Comparison of ENCODE assay signal across 8 cellular contexts in the genomic region with DNA sequence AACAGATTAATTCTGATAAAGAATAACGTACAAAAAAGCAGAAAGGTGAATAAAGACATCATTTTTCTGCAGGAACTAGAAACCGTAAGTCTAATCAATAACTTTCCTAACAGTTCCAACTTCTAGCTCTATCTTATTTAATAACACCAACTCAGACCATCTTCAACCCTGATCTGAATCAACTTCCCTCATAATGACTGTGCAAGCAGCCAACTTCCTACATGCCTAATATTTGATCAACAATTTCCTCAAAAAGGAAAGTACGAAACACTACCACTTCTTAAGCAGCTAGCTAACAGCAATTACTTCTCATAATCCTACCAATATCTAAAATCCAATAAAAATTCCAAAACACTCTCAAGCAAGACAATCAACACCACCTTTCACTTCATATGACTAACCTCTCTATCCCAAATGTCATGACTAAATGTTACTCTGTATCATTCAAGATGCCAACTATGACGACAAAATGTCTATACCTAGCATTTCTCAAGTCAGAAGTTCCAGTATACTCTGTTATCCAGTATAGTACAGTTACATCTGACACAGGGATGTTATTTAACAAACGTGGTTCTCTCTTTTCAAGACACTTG. TPM values are rescaled to one million over a fixed set of nuclear protein-coding genes. Genes with fewer than 3 reads are reported as not detected.
DNase-seq lines count a peak whose midpoint lies in the region; ATAC-seq and FAIRE-seq lines count a peak whose summit lies in the region.

No MANE protein-coding gene starts in this region.

- DNase-seq in activated T-cell treated with anti-CD3 and anti-CD28 coated beads, Interleukin-2, amount 50 U/mL, for 4 hours = no peak
- no peak for DNase-seq in activated T-cell treated with anti-CD3 and anti-CD28 coated beads for 4 hours
- DNase-seq in T-helper 17 cell = no peak
- DNase-seq in frontal cortex (ENCODE audit: low spot score in 2 of 2) = peak; percentile 12
- peak; percentile 29 for DNase-seq in small intestine
- DNase-seq in NK-92 (lab: John Stamatoyannopoulos, UW; ENCODE audit: unreplicated experiment) = no peak
- no peak for DNase-seq in DMS79 treated with DMSO at 0.1 percent for 48 hours (lab: John Stamatoyannopoulos, UW)

- peak overlapping the region; percentile 89 to 99 for H3K4me3 ChIP-seq in small intestine (ENCODE audit: low read depth in 1 of 2, low read length in 2 of 2)

- H3K36me3 ChIP-seq in small intestine (ENCODE audit: control insufficient read depth in 2 of 2, insufficient read depth in 2 of 2, low read length in 2 of 2) = no peaks in the 10 kb centered on the region

- H3K4me1 ChIP-seq in small intestine (ENCODE audit: control insufficient read depth in 2 of 2, insufficient read depth in 1 of 2, low read depth in 1 of 2, low read length in 1 of 2) = peaks cover 4 to 8% of the 10 kb centered on the region in 2 donors

- no peaks in the 10 kb centered on the region for H3K27me3 ChIP-seq in small intestine (ENCODE audit: control insufficient read depth in 2 of 2, insufficient read depth in 2 of 2, low read length in 2 of 2)

- ATAC-seq in activated T-cell treated with anti-CD3 and anti-CD28 coated beads, Interleukin-2, amount 50 U/mL, for 4 hours = peak; percentile 4 to 12
- no peak for ATAC-seq in T-helper 17 cell
- ATAC-seq in HG03469 (IDR thresholded peaks at IDR 0.05; ENCODE audit: unreplicated experiment) = no peak

- WGBS in small intestine, 3 donors = 4 to 13% (median 5%) methylated on average over 5 of the region's 5 CpGs

- H3K4me1 Mint-ChIP-seq in activated T-cell treated with anti-CD3 and anti-CD28 coated beads, Interleukin-2, amount 50 U/mL, for 4 hours (ENCODE audit: low read depth) = peaks cover 44% of the 10 kb centered on the region
- peaks cover 38% of the 10 kb centered on the region for H3K4me1 Mint-ChIP-seq in T-helper 17 cell

- peak overlapping the region; percentile 99 for H3K4me3 Mint-ChIP-seq in activated T-cell treated with anti-CD3 and anti-CD28 coated beads, Interleukin-2, amount 50 U/mL, for 4 hours
- peak overlapping the region; percentile 100 for H3K4me3 Mint-ChIP-seq in T-helper 17 cell

- H3K27ac ChIP-seq in small intestine (ENCODE audit: low read depth in 1 of 2, low read length in 1 of 2) = peak overlapping the region; percentile 38 to 97

- H3K27me3 Mint-ChIP-seq in activated T-cell treated with anti-CD3 and anti-CD28 coated beads, Interleukin-2, amount 50 U/mL, for 4 hours (ENCODE audit: low read depth) = no peaks in the 10 kb centered on the region
- H3K27me3 Mint-ChIP-seq in T-helper 17 cell = no peaks in the 10 kb centered on the region

- no peaks in the 10 kb centered on the region for H3K9me3 Mint-ChIP-seq in activated T-cell treated with anti-CD3 and anti-CD28 coated beads, Interleukin-2, amount 50 U/mL, for 4 hours

- peaks cover 6% of the 10 kb centered on the region for H3K36me3 Mint-ChIP-seq in activated T-cell treated with anti-CD3 and anti-CD28 coated beads, Interleukin-2, amount 50 U/mL, for 4 hours (ENCODE audit: insufficient read depth)
- H3K36me3 Mint-ChIP-seq in T-helper 17 cell (ENCODE audit: low read depth) = peaks cover 12% of the 10 kb centered on the region

- FAIRE-seq in frontal cortex (lab: Jason Lieb, UNC) = no peak
- FAIRE-seq in small intestine (lab: Jason Lieb, UNC) = no peak

- H3K9me3 ChIP-seq in T-helper 17 cell (ENCODE audit: control insufficient read depth, low read length, poor library complexity, severe bottlenecking) (no peaks in the 10 kb centered on the region), small intestine (ENCODE audit: control insufficient read depth, low read depth) (no peaks in the 10 kb centered on the region)

- peak overlapping the region; percentile 98 for H3K27ac Mint-ChIP-seq in T-helper 17 cell

RNA-seq across cellular contexts. Expression of gene COP1, which starts 1.7 kb away (rescaled TPM):
- total RNA-seq in activated T-cell treated with anti-CD3 and anti-CD28 coated beads, Interleukin-2, amount 50 U/mL, for 4 hours = 10 to 100 TPM; 36.2 to 41.2 (median 39.3) TPM
- 10 to 100 TPM; 43.6 to 46.4 TPM for total RNA-seq in T-helper 17 cell
- total RNA-seq in frontal cortex = 146 TPM
- 10 to 100 TPM; 34.2 to 68.4 (median 43.0) TPM for polyA plus RNA-seq in small intestine

Comparison
In these comparisons a context has a peak if more than half of its experiments do, and no peak if none do; other contexts are left out.
1. ATAC-seq: peak in activated T-cell treated with anti-CD3 and anti-CD28 coated beads, Interleukin-2, amount 50 U/mL, for 4 hours (2 of 2); none in T-helper 17 cell (single experiment) and HG03469 (single experiment).
2. DNase-seq: peak in frontal cortex (2 of 2) and small intestine (single experiment); none in activated T-cell treated with anti-CD3 and anti-CD28 coated beads, Interleukin-2, amount 50 U/mL, for 4 hours (single experiment), activated T-cell treated with anti-CD3 and anti-CD28 coated beads for 4 hours (single experiment), T-helper 17 cell (0 of 3), NK-92 (single experiment) and DMS79 treated with DMSO at 0.1 percent for 48 hours (single experiment).